ENCODE assay signal across 35 cellular contexts in the genomic region with DNA sequence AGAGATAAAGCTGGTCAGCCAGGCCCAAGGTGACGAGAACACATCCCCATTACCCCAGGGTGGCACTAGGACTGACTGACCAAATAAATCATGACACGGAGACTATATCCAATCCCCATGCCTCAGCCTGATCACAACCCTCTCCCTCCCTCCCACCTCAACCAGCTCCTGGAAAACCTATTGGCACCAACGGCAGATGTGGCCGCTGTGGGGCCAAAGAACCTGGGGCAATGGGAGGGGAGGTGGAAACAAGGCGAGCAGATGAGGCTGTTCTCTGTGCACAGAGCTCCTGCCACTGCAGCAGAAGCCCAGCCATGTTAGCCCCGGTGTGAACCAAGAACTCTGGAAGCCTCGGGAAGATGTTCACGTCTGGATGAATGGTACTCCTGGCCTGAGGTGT.
DNase-seq lines count a peak whose midpoint lies in the region; ATAC-seq and FAIRE-seq lines count a peak whose summit lies in the region.
"Had no signal": no experiment of that assay in that cellular context is flagged by ENCODE, and none has a peak within 500 bp of the region (broad histone marks: within the 10 kb centered on the region; RNA-seq: fewer than 3 reads in every experiment).

No MANE protein-coding gene starts in this region.

- H3K9me3 ChIP-seq in CD8-positive, alpha-beta memory T cell (ENCODE audit: low read length), result no peaks in the 10 kb centered on the region
- H3K9me3 ChIP-seq: gastrocnemius medialis, HAP-1, MG63, ovary, testis had no signal

- FAIRE-seq in GM19239 (lab: Jason Lieb, UNC), result no peak
- FAIRE-seq: A204.1, endothelial cell of umbilical vein, GM12878, small intestine had no signal

- POLR2A ChIA-PET in CD8-positive, alpha-beta memory T cell (lab: Charles Lee), result interaction anchor here (0.6 to 2.3 kb wide), 2 partner anchors 14 to 77 kb away, joined by 3 to 8 read pairs; a partner anchor contains a TSS

- H3K27ac Mint-ChIP-seq in CD8-positive, alpha-beta memory T cell, result peak overlapping the region; percentile 21 to 87 (median 74)
- peak overlapping the region; percentile 35 for H3K27ac Mint-ChIP-seq in activated naive CD8-positive, alpha-beta T cell treated with anti-CD3 and anti-CD28 coated beads, Interleukin-2, amount 50 U/mL, for 24 hours
- H3K27ac Mint-ChIP-seq in natural killer cell treated with Interleukin-12 subunit alpha and Interleukin-12 subunit beta and Interleukin-15 and Interleukin-18, amount 100 ng/mL, for 72 hours, result peak overlapping the region; percentile 79 to 98
- H3K27ac Mint-ChIP-seq: nephron progenitor cell had no signal

- peaks cover 58% of the 10 kb centered on the region for H3K36me3 ChIP-seq in CD8-positive, alpha-beta memory T cell (ENCODE audit: insufficient read depth, low read length)
- H3K36me3 ChIP-seq: brain microvascular endothelial cell, gastrocnemius medialis, HAP-1, MG63, ovary had no signal

- peaks cover 81 to 92% (median 91%) of the 10 kb centered on the region in 3 donors for H3K4me1 Mint-ChIP-seq in CD8-positive, alpha-beta memory T cell
- H3K4me1 Mint-ChIP-seq in activated naive CD8-positive, alpha-beta T cell treated with anti-CD3 and anti-CD28 coated beads, Interleukin-2, amount 50 U/mL, for 24 hours, result peaks cover 81% of the 10 kb centered on the region
- H3K4me1 Mint-ChIP-seq in natural killer cell treated with Interleukin-12 subunit alpha and Interleukin-12 subunit beta and Interleukin-15 and Interleukin-18, amount 100 ng/mL, for 72 hours (ENCODE audit: low read depth in 2 of 2), result peaks cover 76 to 78% of the 10 kb centered on the region in 2 donors

- H3K27ac ChIP-seq in CD8-positive, alpha-beta memory T cell (ENCODE audit: low read depth, low read length), result no peak overlapping the region
- H3K27ac ChIP-seq: brain microvascular endothelial cell, gastrocnemius medialis, HL-60, ovary, RWPE1, SK-N-MC, testis had no signal

- no peak for ATAC-seq in activated naive CD8-positive, alpha-beta T cell treated with anti-CD3 and anti-CD28 coated beads, Interleukin-2, amount 50 U/mL, for 24 hours
- ATAC-seq in natural killer cell treated with Interleukin-12 subunit alpha and Interleukin-12 subunit beta and Interleukin-15 and Interleukin-18, amount 100 ng/mL, for 72 hours, result no peak
- ATAC-seq in HG03135 (IDR thresholded peaks at IDR 0.05; ENCODE audit: unreplicated experiment), result no peak
- ATAC-seq: gastrocnemius medialis; GM12878; stimulated activated naive CD8-positive, alpha-beta T cell treated with anti-CD3 and anti-CD28 coated beads, Interleukin-15, Interleukin-2, amounts not matched to agents 100 U/mL and 50 U/mL, for 24 hours had no signal

- H3K4me3 ChIP-seq in CD8-positive, alpha-beta memory T cell (ENCODE audit: low read length), result no peak overlapping the region
- H3K4me3 ChIP-seq: gastrocnemius medialis, GM12878, HAP-1, MG63, ovary, SK-N-MC, testis had no signal

- no peaks in the 10 kb centered on the region for H3K27me3 ChIP-seq in CD8-positive, alpha-beta memory T cell (ENCODE audit: insufficient read depth, low read length, poor library complexity, severe bottlenecking)
- H3K27me3 ChIP-seq: brain microvascular endothelial cell, ovary, testis had no signal

- peaks cover 81% of the 10 kb centered on the region for H3K4me1 ChIP-seq in CD8-positive, alpha-beta memory T cell (ENCODE audit: insufficient read depth, low read length)
- H3K4me1 ChIP-seq: HAP-1, testis had no signal

- peaks cover 9 to 86% (median 17%) of the 10 kb centered on the region in 3 donors for H3K36me3 Mint-ChIP-seq in CD8-positive, alpha-beta memory T cell
- peaks cover 56% of the 10 kb centered on the region for H3K36me3 Mint-ChIP-seq in activated naive CD8-positive, alpha-beta T cell treated with anti-CD3 and anti-CD28 coated beads, Interleukin-2, amount 50 U/mL, for 24 hours (ENCODE audit: low read depth)
- peaks cover 26% of the 10 kb centered on the region for H3K36me3 Mint-ChIP-seq in natural killer cell treated with Interleukin-12 subunit alpha and Interleukin-12 subunit beta and Interleukin-15 and Interleukin-18, amount 100 ng/mL, for 72 hours

- no peaks in the 10 kb centered on the region for H3K9me3 Mint-ChIP-seq in CD8-positive, alpha-beta memory T cell
- no peaks in the 10 kb centered on the region for H3K9me3 Mint-ChIP-seq in activated naive CD8-positive, alpha-beta T cell treated with anti-CD3 and anti-CD28 coated beads, Interleukin-2, amount 50 U/mL, for 24 hours
- no peaks in the 10 kb centered on the region for H3K9me3 Mint-ChIP-seq in natural killer cell treated with Interleukin-12 subunit alpha and Interleukin-12 subunit beta and Interleukin-15 and Interleukin-18, amount 100 ng/mL, for 72 hours
- H3K9me3 Mint-ChIP-seq: activated B cell treated with CpG ODN at 0.5 μM for 24 hours had no signal

- H3K4me3 Mint-ChIP-seq in CD8-positive, alpha-beta memory T cell, result no peak overlapping the region
- no peak overlapping the region for H3K4me3 Mint-ChIP-seq in activated naive CD8-positive, alpha-beta T cell treated with anti-CD3 and anti-CD28 coated beads, Interleukin-2, amount 50 U/mL, for 24 hours
- no peak overlapping the region for H3K4me3 Mint-ChIP-seq in natural killer cell treated with Interleukin-12 subunit alpha and Interleukin-12 subunit beta and Interleukin-15 and Interleukin-18, amount 100 ng/mL, for 72 hours

- CTCF ChIA-PET in CD8-positive, alpha-beta memory T cell (lab: Charles Lee), result interaction anchor here (1.1 to 2.5 kb wide), 4 partner anchors 9 to 77 kb away, joined by 4 to 9 read pairs (median 6); a partner anchor contains a TSS

- peak; percentile 51 for DNase-seq in activated CD8-positive, alpha-beta memory T cell treated with anti-CD3 and anti-CD28 coated beads for 24 hours
- DNase-seq in activated CD8-positive, alpha-beta memory T cell treated with anti-CD3 and anti-CD28 coated beads, Interleukin-2, amount 50 U/mL, for 4 hours, result no peak
- DNase-seq in CD8-positive, alpha-beta memory T cell, result no peak
- DNase-seq in activated naive CD8-positive, alpha-beta T cell treated with anti-CD3 and anti-CD28 coated beads, Interleukin-2, amount 50 U/mL, for 24 hours, result no peak
- DNase-seq in natural killer cell treated with Interleukin-12 subunit alpha and Interleukin-12 subunit beta and Interleukin-15 and Interleukin-18, amount 100 ng/mL, for 72 hours (ENCODE audit: low spot score), result no peak
- DNase-seq in GM19239 (ENCODE audit: insufficient read length, low spot score) (no peak), NCI-H1930 (lab: John Stamatoyannopoulos, UW) (no peak)
- DNase-seq: activated B cell treated with CpG ODN at 0.5 μM for 24 hours; activated CD4-positive, alpha-beta T cell treated with anti-CD3 and anti-CD28 coated beads, Interleukin-2, amount 50 U/mL, for 4 hours; amniotic stem cell; brain microvascular endothelial cell; gastrocnemius medialis; KG1; kidney glomerular epithelial cell; MG63; midbrain; NCI-H1105; NCI-H187 treated with DMSO at 0.1 percent for 48 hours; NCI-H2171 treated with DMSO at 0.1 percent for 48 hours; NCI-H526; nephron progenitor cell; OCI-M1; ovary; retina; small intestine; stimulated activated naive CD8-positive, alpha-beta T cell treated with anti-CD3 and anti-CD28 coated beads, Interleukin-15, Interleukin-2, amounts not matched to agents 100 U/mL and 50 U/mL, for 24 hours; testis had no signal

- H3K27me3 Mint-ChIP-seq in CD8-positive, alpha-beta memory T cell, result peaks cover 0 to 2% of the 10 kb centered on the region in 2 donors
- H3K27me3 Mint-ChIP-seq in activated naive CD8-positive, alpha-beta T cell treated with anti-CD3 and anti-CD28 coated beads, Interleukin-2, amount 50 U/mL, for 24 hours, result peaks cover 2% of the 10 kb centered on the region
- no peaks in the 10 kb centered on the region for H3K27me3 Mint-ChIP-seq in natural killer cell treated with Interleukin-12 subunit alpha and Interleukin-12 subunit beta and Interleukin-15 and Interleukin-18, amount 100 ng/mL, for 72 hours
- H3K27me3 Mint-ChIP-seq: activated B cell treated with CpG ODN at 0.5 μM for 24 hours had no signal

Comparison
In these comparisons a context has a peak if more than half of its experiments do, and no peak if none do; other contexts are left out.
1. H3K27ac Mint-ChIP-seq: peak in every context shown above with its lines; median percentile 88 in natural killer cell treated with Interleukin-12 subunit alpha and Interleukin-12 subunit beta and Interleukin-15 and Interleukin-18, amount 100 ng/mL, for 72 hours; 74 in CD8-positive, alpha-beta memory T cell; 35 in activated naive CD8-positive, alpha-beta T cell treated with anti-CD3 and anti-CD28 coated beads, Interleukin-2, amount 50 U/mL, for 24 hours.